15 cellular contexts compared by ENCODE assay signal in genomic region chr10:91643700-91644099, GRCh38. TPM values are rescaled to one million over a fixed set of nuclear protein-coding genes. Genes with fewer than 3 reads are reported as not detected.
DNase-seq lines count a peak whose midpoint lies in the region; ATAC-seq, FAIRE-seq and TF ChIP-seq lines count a peak whose summit lies in the region.
"Had no signal": no experiment of that assay in that cellular context is flagged by ENCODE, and none has a peak within 500 bp of the region (broad histone marks: within the 10 kb centered on the region; RNA-seq: fewer than 3 reads in every experiment).

No MANE protein-coding gene starts in this region.

- no peak overlapping the region for H3K9ac ChIP-seq in astrocyte (ENCODE audit: low read length)

- H3K27me3 ChIP-seq in left ventricle myocardium inferior (ENCODE audit: low read depth) (peaks cover 38% of the 10 kb centered on the region), astrocyte (ENCODE audit: insufficient read depth, low read length) (no peaks in the 10 kb centered on the region)

- H3K36me3 ChIP-seq in left ventricle myocardium inferior (no peaks in the 10 kb centered on the region), astrocyte (ENCODE audit: insufficient read depth, low read length) (no peaks in the 10 kb centered on the region)
- H3K36me3 ChIP-seq: spleen had no signal

- peaks cover 2% of the 10 kb centered on the region for H3K4me1 Mint-ChIP-seq in astrocyte (ENCODE audit: low read depth, unreplicated experiment)
- H3K4me1 Mint-ChIP-seq in natural killer cell, result no peaks in the 10 kb centered on the region
- H3K4me1 Mint-ChIP-seq in immature natural killer cell, result no peaks in the 10 kb centered on the region
- H3K4me1 Mint-ChIP-seq: activated naive CD8-positive, alpha-beta T cell treated with anti-CD3 and anti-CD28 coated beads, Interleukin-2, amount 10 ng/mL, durations not matched to agents 7 days and 5 days; memory B cell; stimulated activated naive B cell treated with anti-CD40 and anti-IgM and Interleukin-4, amounts not matched to agents 10 μg/mL and 1 μg/mL and 100 μg/mL, for 72 hours had no signal

- H3K79me2 ChIP-seq in astrocyte (ENCODE audit: insufficient read depth, low read length), result no peaks in the 10 kb centered on the region

- H3K9me3 ChIP-seq in left ventricle myocardium inferior (replicated peaks) (no peaks in the 10 kb centered on the region), astrocyte (ENCODE audit: insufficient read depth, low read depth, low read length) (no peaks in the 10 kb centered on the region)
- H3K9me3 ChIP-seq: spleen had no signal

- H2AFZ ChIP-seq in astrocyte (ENCODE audit: low read depth, low read length), result no peak overlapping the region

- H3K4me1 ChIP-seq in left ventricle myocardium inferior, result no peaks in the 10 kb centered on the region
- H3K4me1 ChIP-seq in astrocyte (ENCODE audit: insufficient read depth, low read length), result no peaks in the 10 kb centered on the region
- H3K4me1 ChIP-seq: spleen had no signal

- no peak for FAIRE-seq in astrocyte (lab: Jason Lieb, UNC)
- FAIRE-seq: GM12891 had no signal

- peak; percentile 40 for TF ChIP-seq CTCF in left ventricle myocardium inferior (IDR thresholded peaks at IDR 0.05; ENCODE audit: borderline replicate concordance)
- peak; percentile 7 for TF ChIP-seq CTCF in astrocyte (IDR thresholded peaks at IDR 0.05; ENCODE audit: insufficient read depth, low read depth, low read length)
- no peak for TF ChIP-seq CTCF in natural killer cell (IDR thresholded peaks at IDR 0.05)

- intact Hi-C loops in left ventricle myocardium inferior (cut with micrococcal nuclease), result no loop called here
- intact Hi-C loops in left ventricle myocardium superior (cut with micrococcal nuclease), result no loop called here
- intact Hi-C loops in natural killer cell (cut with micrococcal nuclease), result no loop called here

- no peak overlapping the region for H3K27ac ChIP-seq in left ventricle myocardium inferior (replicated peaks)
- H3K27ac ChIP-seq in astrocyte (ENCODE audit: low read depth, low read length), result no peak overlapping the region
- H3K27ac ChIP-seq: spleen had no signal

- no peak overlapping the region for H3K27ac Mint-ChIP-seq in astrocyte (ENCODE audit: unreplicated experiment)
- H3K27ac Mint-ChIP-seq in natural killer cell, result no peak overlapping the region
- no peak overlapping the region for H3K27ac Mint-ChIP-seq in immature natural killer cell
- H3K27ac Mint-ChIP-seq: activated naive CD8-positive, alpha-beta T cell treated with anti-CD3 and anti-CD28 coated beads, Interleukin-2, amount 10 ng/mL, durations not matched to agents 7 days and 5 days; memory B cell; stimulated activated naive B cell treated with anti-CD40 and anti-IgM and Interleukin-4, amounts not matched to agents 10 μg/mL and 1 μg/mL and 100 μg/mL, for 72 hours had no signal

- H3K4me2 ChIP-seq in astrocyte (ENCODE audit: low read length), result no peak overlapping the region

- no peaks in the 10 kb centered on the region for H4K20me1 ChIP-seq in astrocyte (ENCODE audit: insufficient read depth, low read length)

- no peak for ATAC-seq in left ventricle myocardium superior
- no peak for ATAC-seq in GM19351 (IDR thresholded peaks at IDR 0.05; ENCODE audit: unreplicated experiment)
- no peak for ATAC-seq in natural killer cell
- ATAC-seq: stimulated activated naive B cell treated with anti-CD40 and anti-IgM and Interleukin-4, amounts not matched to agents 10 μg/mL and 1 μg/mL and 100 μg/mL, for 72 hours had no signal

- H3K4me3 ChIP-seq in left ventricle myocardium inferior (no peak overlapping the region), astrocyte (ENCODE audit: insufficient read depth, low read depth, low read length) (no peak overlapping the region)
- H3K4me3 ChIP-seq: spleen had no signal

- H3K4me3 Mint-ChIP-seq in astrocyte (ENCODE audit: unreplicated experiment) (no peak overlapping the region), natural killer cell (no peak overlapping the region), immature natural killer cell (no peak overlapping the region)
- H3K4me3 Mint-ChIP-seq: activated naive CD8-positive, alpha-beta T cell treated with anti-CD3 and anti-CD28 coated beads, Interleukin-2, amount 10 ng/mL, durations not matched to agents 7 days and 5 days; memory B cell; stimulated activated naive B cell treated with anti-CD40 and anti-IgM and Interleukin-4, amounts not matched to agents 10 μg/mL and 1 μg/mL and 100 μg/mL, for 72 hours had no signal

- DNase-seq in left ventricle myocardium inferior, result no peak
- DNase-seq in left ventricle myocardium superior, result no peak
- no peak for DNase-seq in astrocyte (ENCODE audit: low read depth)
- DNase-seq in iPS-NIHi11 (ENCODE audit: low spot score), result peak; percentile 20
- DNase-seq in DMS 273 treated with DMSO at 0.1 percent for 48 hours (lab: John Stamatoyannopoulos, UW), result no peak
- no peak for DNase-seq in natural killer cell
- DNase-seq in immature natural killer cell, result no peak
- DNase-seq: activated CD4-positive, alpha-beta T cell treated with anti-CD3 and anti-CD28 coated beads for 1 hour; activated naive CD8-positive, alpha-beta T cell treated with anti-CD3 and anti-CD28 coated beads, Interleukin-2, amount 10 ng/mL, durations not matched to agents 7 days and 5 days; C1 segment of cervical spinal cord; spleen; stimulated activated naive B cell treated with anti-CD40 and anti-IgM and Interleukin-4, amounts not matched to agents 10 μg/mL and 1 μg/mL and 100 μg/mL, for 72 hours had no signal

- H3K9me3 Mint-ChIP-seq in astrocyte (ENCODE audit: unreplicated experiment), result peaks cover 16% of the 10 kb centered on the region
- H3K9me3 Mint-ChIP-seq in natural killer cell, result no peaks in the 10 kb centered on the region
- H3K9me3 Mint-ChIP-seq in immature natural killer cell, result peaks cover 0 to 1% (median 0%) of the 10 kb centered on the region in 6 donors
- H3K9me3 Mint-ChIP-seq: memory B cell; stimulated activated naive B cell treated with anti-CD40 and anti-IgM and Interleukin-4, amounts not matched to agents 10 μg/mL and 1 μg/mL and 100 μg/mL, for 72 hours had no signal

- H3K27me3 Mint-ChIP-seq in astrocyte (ENCODE audit: low read depth, unreplicated experiment), result peaks cover 14% of the 10 kb centered on the region
- H3K27me3 Mint-ChIP-seq in natural killer cell (ENCODE audit: low read depth in 2 of 2), result peaks cover 16 to 24% of the 10 kb centered on the region in 2 donors
- H3K27me3 Mint-ChIP-seq in immature natural killer cell (ENCODE audit: low read depth in 3 of 3), result peaks cover 8 to 13% (median 11%) of the 10 kb centered on the region in 3 donors

- no peaks in the 10 kb centered on the region for H3K36me3 Mint-ChIP-seq in astrocyte (ENCODE audit: low read depth, unreplicated experiment)
- no peaks in the 10 kb centered on the region for H3K36me3 Mint-ChIP-seq in natural killer cell
- no peaks in the 10 kb centered on the region for H3K36me3 Mint-ChIP-seq in immature natural killer cell
- H3K36me3 Mint-ChIP-seq: activated naive CD8-positive, alpha-beta T cell treated with anti-CD3 and anti-CD28 coated beads, Interleukin-2, amount 10 ng/mL, durations not matched to agents 7 days and 5 days; memory B cell; stimulated activated naive B cell treated with anti-CD40 and anti-IgM and Interleukin-4, amounts not matched to agents 10 μg/mL and 1 μg/mL and 100 μg/mL, for 72 hours had no signal

RNA-seq across cellular contexts. Expression of gene PPP1R3C, which starts 10.8 kb away (rescaled TPM):
- total RNA-seq in left ventricle myocardium inferior, result 236 TPM
- total RNA-seq in left ventricle myocardium superior, result 180 TPM
- total RNA-seq in astrocyte, result 3.7 and 4.9 TPM in 2 replicates
- total RNA-seq in natural killer cell, result not detected
- not detected for polyA plus RNA-seq in immature natural killer cell

Comparison
In these comparisons a context has a peak if more than half of its experiments do, and no peak if none do; other contexts are left out.
1. RNA of gene PPP1R3C, which starts 10.8 kb away (total RNA-seq): 236 TPM in left ventricle myocardium inferior (single experiment) and 180 TPM in left ventricle myocardium superior (single experiment); 3.7 to 4.9 TPM in astrocyte and not detected in natural killer cell; every median in the first group is over 10 times any median in the second.